Comparison of ENCODE assay signal across 8 cellular contexts in the genomic region with DNA sequence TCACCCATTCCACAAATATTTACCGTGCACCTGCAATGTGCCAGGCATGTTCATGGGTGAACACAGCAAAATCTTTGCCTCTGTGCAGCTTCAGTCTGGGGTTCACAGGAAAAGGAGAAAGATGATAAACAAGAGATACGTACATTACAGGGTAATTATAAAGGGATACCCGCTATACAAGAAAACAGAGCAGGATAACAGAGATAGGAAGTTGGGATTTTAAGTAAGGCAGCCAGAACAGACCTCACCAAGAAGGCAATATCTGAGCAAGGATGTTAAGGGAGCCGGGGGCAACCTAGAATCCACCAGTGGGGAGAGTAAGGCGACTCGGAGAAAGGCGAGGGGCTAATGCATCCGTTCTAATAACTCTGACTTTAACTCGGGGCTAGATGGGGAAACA. TPM values are rescaled to one million over a fixed set of nuclear protein-coding genes. Genes with fewer than 3 reads are reported as not detected.
DNase-seq lines count a peak whose midpoint lies in the region; ATAC-seq, FAIRE-seq and TF ChIP-seq lines count a peak whose summit lies in the region.

No MANE protein-coding gene starts in this region.

- H3K4me3 Mint-ChIP-seq in CD4-positive, alpha-beta T cell: peak overlapping the region; percentile 99

- FAIRE-seq in small intestine (lab: Jason Lieb, UNC): no peak

- H3K4me1 Mint-ChIP-seq in CD4-positive, alpha-beta T cell (ENCODE audit: low read depth): peaks cover 36% of the 10 kb centered on the region

- no peak overlapping the region for H3K27ac ChIP-seq in CD4-positive, alpha-beta T cell (ENCODE audit: low read depth, low read length)
- H3K27ac ChIP-seq in VCaP: peak overlapping the region; percentile 100
- peak overlapping the region; percentile 21 to 86 for H3K27ac ChIP-seq in small intestine (ENCODE audit: low read depth in 1 of 2, low read length in 1 of 2)

- peaks cover 18% of the 10 kb centered on the region for H3K36me3 Mint-ChIP-seq in CD4-positive, alpha-beta T cell (ENCODE audit: low read depth)

- peaks cover 1% of the 10 kb centered on the region for H3K27me3 Mint-ChIP-seq in CD4-positive, alpha-beta T cell

- H3K36me3 ChIP-seq in small intestine (ENCODE audit: control insufficient read depth in 2 of 2, insufficient read depth in 2 of 2, low read length in 2 of 2): no peaks in the 10 kb centered on the region

- peak overlapping the region; percentile 77 for H3K27ac Mint-ChIP-seq in CD4-positive, alpha-beta T cell

- no peak for ATAC-seq in CD4-positive, alpha-beta T cell (ENCODE audit: poor library complexity)

- DNase-seq in CD4-positive, alpha-beta T cell: no peak
- DNase-seq in HFF-Myc (ENCODE audit: extremely low read depth, low read depth) (no peak), foreskin fibroblast (no peak), small intestine (peak; percentile 17), NAMALWA (ENCODE audit: low spot score) (no peak), GM03348 (ENCODE audit: low spot score) (no peak), mucosa of gallbladder (ENCODE audit: low spot score) (no peak)

- H3K9me3 ChIP-seq in CD4-positive, alpha-beta T cell (ENCODE audit: control insufficient read depth, low read length): no peaks in the 10 kb centered on the region
- no peaks in the 10 kb centered on the region for H3K9me3 ChIP-seq in small intestine (ENCODE audit: control insufficient read depth, low read depth)

- no peak for TF ChIP-seq CTCF in CD4-positive, alpha-beta T cell (IDR thresholded peaks at IDR 0.05)
- TF ChIP-seq CTCF in HFF-Myc (IDR thresholded peaks at IDR 0.05; ENCODE audit: low read depth, low read length, missing control alignments) (no peak), VCaP (conservative IDR thresholded peaks at IDR 0.05) (no peak), foreskin fibroblast (IDR thresholded peaks at IDR 0.05; ENCODE audit: low read depth, low read length) (no peak)

- WGBS in small intestine, 3 donors: 1 to 3% (median 3%) methylated on average over 9 of the region's 9 CpGs

- H3K9me3 Mint-ChIP-seq in CD4-positive, alpha-beta T cell: no peaks in the 10 kb centered on the region

- POLR2A ChIA-PET in CD4-positive, alpha-beta T cell (lab: Charles Lee): interaction anchor here (0.7 to 2.2 kb wide), 4 partner anchors 12 to 53 kb away, joined by 4 to 9 read pairs (median 9); no protein-coding TSS in a partner anchor

- CTCF ChIA-PET in CD4-positive, alpha-beta T cell (lab: Charles Lee): interaction anchor here (1.5 kb wide), 1 partner anchor 59 kb away, joined by 4 read pairs; no protein-coding TSS in a partner anchor

- intact Hi-C loops in CD4-positive, alpha-beta T cell (cut with DNase I, micrococcal nuclease): loop anchor here in 1 of 2 experiments (10.0 kb wide), 1 partner anchor 1843 kb away; no protein-coding TSS in a partner anchor

- no peaks in the 10 kb centered on the region for H3K27me3 ChIP-seq in CD4-positive, alpha-beta T cell (ENCODE audit: control insufficient read depth, insufficient read depth, low read length)
- no peaks in the 10 kb centered on the region for H3K27me3 ChIP-seq in small intestine (ENCODE audit: control insufficient read depth in 2 of 2, insufficient read depth in 2 of 2, low read length in 2 of 2)

- peaks cover 3 to 4% of the 10 kb centered on the region in 2 donors for H3K4me1 ChIP-seq in small intestine (ENCODE audit: control insufficient read depth in 2 of 2, insufficient read depth in 1 of 2, low read depth in 1 of 2, low read length in 1 of 2)

- peak overlapping the region; percentile 86 for H3K4me3 ChIP-seq in HFF-Myc (replicated peaks; ENCODE audit: low read depth, low read length)
- peak overlapping the region; percentile 61 to 70 for H3K4me3 ChIP-seq in foreskin fibroblast (ENCODE audit: low read depth in 1 of 2, low read length in 2 of 2)
- H3K4me3 ChIP-seq in small intestine (ENCODE audit: low read depth in 1 of 2, low read length in 2 of 2): peak overlapping the region; percentile 56 to 70

RNA-seq across cellular contexts. Expression of a gene that starts 0.8 kb away (rescaled TPM):
- total RNA-seq in CD4-positive, alpha-beta T cell: 10 to 100 TPM; 63.8 to 68.1 TPM
- 10 to 100 TPM; 49.4 to 62.8 (median 50.8) TPM for polyA plus RNA-seq in small intestine
- total RNA-seq in mucosa of gallbladder: 115 TPM
